In genomic region chr13:52158629-52159158, GRCh38 we compare ENCODE assay signal across 8 cellular contexts. TPM values are rescaled to one million over a fixed set of nuclear protein-coding genes. Genes with fewer than 3 reads are reported as not detected.
DNase-seq lines count a peak whose midpoint lies in the region; ATAC-seq and TF ChIP-seq lines count a peak whose summit lies in the region.

No MANE protein-coding gene starts in this region.

- H3K27ac ChIP-seq in RWPE2 (ENCODE audit: poor library complexity, severe bottlenecking): peak overlapping the region; percentile 34
- H3K27ac ChIP-seq in uterus: peak overlapping the region; percentile 85 to 86

- DNase-seq in RWPE2 (ENCODE audit: low spot score) (no peak), endothelial cell (ENCODE audit: low spot score) (no peak), mesothelial cell of epicardium (ENCODE audit: low spot score in 2 of 2, unreplicated experiment in 2 of 2) (no peak), uterus (peak; percentile 31 to 33), NCI-H146 (lab: John Stamatoyannopoulos, UW) (no peak)

- H3K9me3 Mint-ChIP-seq in endothelial cell (ENCODE audit: unreplicated experiment) (no peaks in the 10 kb centered on the region), mesothelial cell of epicardium (no peaks in the 10 kb centered on the region)

- H3K4me3 Mint-ChIP-seq in endothelial cell (ENCODE audit: unreplicated experiment): peak overlapping the region; percentile 94
- peak overlapping the region; percentile 87 for H3K4me3 Mint-ChIP-seq in mesothelial cell of epicardium

- H3K9me3 ChIP-seq in RWPE2 (ENCODE audit: severe bottlenecking) (no peaks in the 10 kb centered on the region), uterus (no peaks in the 10 kb centered on the region)

- H3K27me3 ChIP-seq in RWPE2 (ENCODE audit: insufficient read depth, poor library complexity, severe bottlenecking): no peaks in the 10 kb centered on the region
- no peaks in the 10 kb centered on the region for H3K27me3 ChIP-seq in uterus

- H3K27ac Mint-ChIP-seq in endothelial cell (ENCODE audit: unreplicated experiment) (peak overlapping the region; percentile 92), mesothelial cell of epicardium (peak overlapping the region; percentile 80)

- TF ChIP-seq POLR2A in GM18505 (IDR thresholded peaks at IDR 0.05; ENCODE audit: borderline replicate concordance, extremely low read depth, insufficient read depth, insufficient read length): no peak
- TF ChIP-seq POLR2A in uterus (IDR thresholded peaks at IDR 0.05): no peak

- intact Hi-C loops in uterus (cut with DNase I; ENCODE audit: low total_unique reads): no loop called here

- H3K27me3 Mint-ChIP-seq in endothelial cell (ENCODE audit: unreplicated experiment) (no peaks in the 10 kb centered on the region), mesothelial cell of epicardium (ENCODE audit: low read depth) (no peaks in the 10 kb centered on the region)

- peaks cover 2% of the 10 kb centered on the region; the same call in 1 of the 2 replicates for H3K36me3 ChIP-seq in RWPE2 (ENCODE audit: low read depth)
- H3K36me3 ChIP-seq in uterus: no peaks in the 10 kb centered on the region

- TF ChIP-seq CTCF in RWPE2 (IDR thresholded peaks at IDR 0.05; ENCODE audit: poor library complexity, severe bottlenecking) (no peak), endothelial cell (IDR thresholded peaks at IDR 0.05; ENCODE audit: unreplicated experiment) (no peak), mesothelial cell of epicardium (IDR thresholded peaks at IDR 0.05; ENCODE audit: unreplicated experiment) (no peak), uterus (IDR thresholded peaks at IDR 0.05) (no peak)

- ATAC-seq in GM18505 (IDR thresholded peaks at IDR 0.05; ENCODE audit: unreplicated experiment) (peak; percentile 16), HG02588 (IDR thresholded peaks at IDR 0.05; ENCODE audit: unreplicated experiment) (peak; percentile 30), RWPE2 (ENCODE audit: low read depth) (peak; percentile 21; the same call in 1 of the 3 replicates), HG03565 (IDR thresholded peaks at IDR 0.05; ENCODE audit: unreplicated experiment) (no peak)

- peaks cover 10% of the 10 kb centered on the region for H3K4me1 ChIP-seq in RWPE2 (ENCODE audit: insufficient read depth, poor library complexity, severe bottlenecking)
- H3K4me1 ChIP-seq in uterus: peaks cover 0 to 3% of the 10 kb centered on the region in 2 donors

- H3K4me1 Mint-ChIP-seq in endothelial cell (ENCODE audit: unreplicated experiment) (peaks cover 58% of the 10 kb centered on the region), mesothelial cell of epicardium (peaks cover 21% of the 10 kb centered on the region)

- H3K36me3 Mint-ChIP-seq in endothelial cell (ENCODE audit: low read depth, unreplicated experiment): no peaks in the 10 kb centered on the region
- no peaks in the 10 kb centered on the region for H3K36me3 Mint-ChIP-seq in mesothelial cell of epicardium

- H3K4me3 ChIP-seq in RWPE2 (ENCODE audit: severe bottlenecking): peak overlapping the region; percentile 56
- H3K4me3 ChIP-seq in uterus: peak overlapping the region; percentile 58 to 75

RNA-seq across cellular contexts. Expression of gene NEK3, which starts 0.7 kb away (rescaled TPM):
- total RNA-seq in endothelial cell (ENCODE audit: unreplicated experiment) (82.4 TPM), mesothelial cell of epicardium (22.9 to 27.2 TPM (median 24.1 TPM) in 3 replicates), uterus (10 to 100 TPM; 16.1 to 95.0 (median 21.9) TPM)

RNA-seq across cellular contexts. Expression of gene NEK5, which starts 29.8 kb away (rescaled TPM):
- total RNA-seq in endothelial cell (ENCODE audit: unreplicated experiment) (0.97 TPM), mesothelial cell of epicardium (4.3 to 5.1 TPM (median 4.9 TPM) in 3 replicates), uterus (1 to 10 TPM in 3 of 4 donors, under 1 TPM in 1; 0.76 to 7.9 (median 3.5) TPM)

Comparison
In these comparisons a context has a peak if more than half of its experiments do, and no peak if none do; other contexts are left out.
1. DNase-seq: peak in uterus (2 of 2); none in RWPE2 (single experiment), endothelial cell (single experiment), mesothelial cell of epicardium (0 of 2) and NCI-H146 (single experiment).